In genomic region chr16:71737501-71737900, GRCh38 we compare ENCODE assay signal across 1 cellular context.
TF ChIP-seq lines count a peak whose summit lies in the region.

No MANE protein-coding gene starts in this region.

TF ChIP-seq in A549, 52 proteins besides CTCF, POLR2A, EP300 and RAD21 (continued from another document):
- no peak for TF ChIP-seq SMC3 (IDR thresholded peaks at IDR 0.05)
- no peak for TF ChIP-seq RCOR1 (IDR thresholded peaks at IDR 0.05; ENCODE audit: low read depth, low read length)
